Comparison of ENCODE assay signal across 8 cellular contexts in the genomic region with DNA sequence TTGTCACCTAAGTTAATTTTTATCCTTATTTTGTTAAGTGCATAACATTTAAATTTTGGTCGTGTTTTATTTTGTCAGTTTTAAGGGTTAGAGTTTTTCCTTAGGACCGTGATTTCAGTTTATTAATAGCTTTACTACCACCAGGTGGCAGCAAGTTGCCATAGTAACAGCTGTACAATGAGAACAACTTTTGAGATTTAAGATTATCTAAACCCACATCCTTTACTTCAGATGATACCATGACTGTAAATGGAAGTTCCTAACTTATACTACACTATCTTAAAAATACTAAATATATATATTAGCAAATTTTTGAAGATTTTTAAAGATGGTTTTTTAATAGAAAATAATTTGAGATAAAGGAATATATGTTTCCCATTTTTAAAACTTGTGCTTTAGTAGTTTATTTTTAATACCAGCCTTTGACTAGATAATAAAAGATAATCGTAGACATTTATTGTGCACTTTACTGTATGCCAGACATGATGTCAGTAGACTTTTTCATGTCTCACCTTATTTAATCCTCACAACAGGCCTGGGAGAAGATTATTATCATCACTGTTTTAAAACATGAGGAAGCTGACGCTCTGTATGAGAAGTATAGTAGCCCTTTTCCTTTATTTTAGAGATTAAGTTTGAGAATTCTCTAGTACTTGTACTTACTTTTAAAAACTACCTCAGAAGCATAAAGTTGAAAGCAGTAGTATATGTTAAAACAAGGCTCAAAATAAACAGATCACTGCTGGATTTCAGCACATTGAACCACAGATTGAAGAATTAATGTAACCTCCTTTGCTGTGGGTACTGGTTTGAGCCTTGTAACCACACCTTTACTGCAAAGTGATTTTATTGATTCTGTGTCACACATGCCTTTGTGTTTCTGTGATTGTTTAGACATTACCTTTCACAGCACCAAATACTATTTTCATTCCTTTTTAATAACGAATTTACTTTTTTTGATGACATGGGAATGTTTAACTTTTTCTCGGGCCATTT. TPM values are rescaled to one million over a fixed set of nuclear protein-coding genes. Genes with fewer than 3 reads are reported as not detected.
A peak's percentile ranks its signal among the peaks of the same experiment; 100 is the strongest.
DNase-seq lines count a peak whose midpoint lies in the region; ATAC-seq, FAIRE-seq and TF ChIP-seq lines count a peak whose summit lies in the region.

No MANE protein-coding gene starts in this region.

- no peak for TF ChIP-seq POLR2A in GM12878 (IDR thresholded peaks at IDR 0.05; ENCODE audit: low read depth, low read length)

- intact Hi-C loops in GM12878 (cut with micrococcal nuclease; ENCODE audit: unreplicated experiment): loop anchor here (5.0 kb wide), 2 partner anchors 136 to 586 kb away; no protein-coding TSS in a partner anchor

- peak; percentile 93 for FAIRE-seq in GM12878 (lab: Jason Lieb, UNC)

- no peak overlapping the region for H3K27ac ChIP-seq in GM12878 (ENCODE audit: control insufficient read depth, insufficient read depth)

- H2AFZ ChIP-seq in GM12878 (ENCODE audit: control insufficient read depth, low read depth, low read length): no peak overlapping the region

- H3K4me1 ChIP-seq in BE2C (no peaks in the 10 kb centered on the region), GM12878 (ENCODE audit: control insufficient read depth, insufficient read depth, low read length) (no peaks in the 10 kb centered on the region; the same call in 1 of the 2 replicates)

- H3K79me2 ChIP-seq in GM12878 (ENCODE audit: control insufficient read depth, insufficient read depth, low read length): no peaks in the 10 kb centered on the region; the same call in 1 of the 2 replicates

- no peak for TF ChIP-seq EP300 in GM12878 (IDR thresholded peaks at IDR 0.05; ENCODE audit: borderline replicate concordance in 1 of 2, control insufficient read depth in 1 of 2, low read depth in 2 of 2, low read length in 2 of 2)

- no peak overlapping the region for H3K9ac ChIP-seq in GM12878 (ENCODE audit: control insufficient read depth, insufficient read depth, low read length)

- TF ChIP-seq RAD21 in GM12878 (IDR thresholded peaks at IDR 0.05; ENCODE audit: insufficient read depth, low read depth, low read length): peak; percentile 36; the same call in 1 of the 2 replicates

- POLR2A ChIA-PET in GM12878 (lab: Charles Lee): interaction anchor here (0.6 kb wide), 2 partner anchors 229 to 494 kb away, joined by 3 read pairs; no protein-coding TSS in a partner anchor

- peak; percentile 53 for DNase-seq in BE2C
- DNase-seq in SK-N-DZ (ENCODE audit: low spot score): peak; percentile 33
- DNase-seq in GM12878 (ENCODE audit: low read depth, low spot score): no peak
- DNase-seq in iris pigment epithelial cell (ENCODE audit: low read depth): peak; percentile 63
- peak in 2 of 3 experiments; percentile 2 to 30 for DNase-seq in stimulated activated CD4-positive, alpha-beta T cell treated with anti-CD3 and anti-CD28 coated beads, TNF-alpha, amount 100 ng/mL, for 4 hours (ENCODE audit: low read depth in 3 of 3)

- TF ChIP-seq CTCF in BE2C (IDR thresholded peaks at IDR 0.05; ENCODE audit: low read depth, low read length) (peak; percentile 65), GM12878 (IDR thresholded peaks at IDR 0.05 in 2 of 3, conservative IDR thresholded peaks at IDR 0.05 in 1 of 3; ENCODE audit: control insufficient read depth in 2 of 3, extremely low read depth in 1 of 3, insufficient read depth in 1 of 3, low read depth in 3 of 3, low read length in 3 of 3) (peak; percentile 27 to 57 (median 40); a peak in 5 of 6 replicates)

- in situ Hi-C loops in GM12878 (cut with MboI): no loop called here

- H4K20me1 ChIP-seq in GM12878 (ENCODE audit: control insufficient read depth, insufficient read depth): no peaks in the 10 kb centered on the region

- H3K36me3 ChIP-seq in BE2C (peaks cover 63% of the 10 kb centered on the region), GM12878 (ENCODE audit: control insufficient read depth in 2 of 2, insufficient read depth in 2 of 2, low read length in 1 of 2) (peaks cover 0 to 19% of the 10 kb centered on the region in 2 experiments; a peak in 3 of 4 replicates)

- H3K4me3 ChIP-seq in BE2C (ENCODE audit: low read depth, low read length) (no peak overlapping the region), GM12878 (no peak overlapping the region)

- no peak overlapping the region for H3K4me2 ChIP-seq in GM12878 (ENCODE audit: control insufficient read depth, insufficient read depth)

- WGBS in GM12878 (ENCODE audit: insufficient coverage, insufficient replicate concordance, low lambda C conversion rate, missing lambda C conversion rate): 67% methylated on average over 6 of the region's 6 CpGs

- CTCF ChIA-PET in GM12878 (lab: Yijun Ruan, JAX): interaction anchor here (0.7 to 2.7 kb wide), 14 partner anchors 8 to 585 kb away, joined by 3 to 8 read pairs (median 5); no protein-coding TSS in a partner anchor

- no TSS peak for BruUV-seq in GM12878 (replicated peaks; lab: Mats Ljungman, UMichigan)

- no peaks in the 10 kb centered on the region for H3K9me3 ChIP-seq in BE2C
- H3K9me3 ChIP-seq in GM12878 (replicated peaks; ENCODE audit: control insufficient read depth, insufficient read depth, low read length): no peaks in the 10 kb centered on the region

- SMC1A ChIA-PET in GM12878 (lab: Charles Lee; ENCODE audit: uncharacterized antibody, unreplicated experiment): interaction anchor here (0.9 to 2.2 kb wide), 8 partner anchors 7 to 451 kb away, joined by 3 to 6 read pairs (median 4); no protein-coding TSS in a partner anchor

- ATAC-seq in GM18858 (IDR thresholded peaks at IDR 0.05; ENCODE audit: unreplicated experiment) (peak; percentile 63), HG03354 (IDR thresholded peaks at IDR 0.05; ENCODE audit: poor library complexity, severe bottlenecking, unreplicated experiment) (peak; percentile 87), GM12878 (peak; percentile 70), GM21526 (IDR thresholded peaks at IDR 0.05; ENCODE audit: low FRiP score, unreplicated experiment) (no peak)

- H3K27me3 ChIP-seq in BE2C (no peaks in the 10 kb centered on the region), GM12878 (replicated peaks in 1 of 2; ENCODE audit: control insufficient read depth in 2 of 2, insufficient read depth in 2 of 2, low read length in 1 of 2) (no peaks in the 10 kb centered on the region)

- RAD21 ChIA-PET in GM12878 (lab: Charles Lee; ENCODE audit: unreplicated experiment): interaction anchor here (0.6 to 1.8 kb wide), 5 partner anchors 11 to 411 kb away, joined by 3 to 14 read pairs (median 4); no protein-coding TSS in a partner anchor

TF ChIP-seq in GM12878, 131 proteins besides CTCF, POLR2A, EP300 and RAD21 (continues in another document):
- TF ChIP-seq, protein P1, sequence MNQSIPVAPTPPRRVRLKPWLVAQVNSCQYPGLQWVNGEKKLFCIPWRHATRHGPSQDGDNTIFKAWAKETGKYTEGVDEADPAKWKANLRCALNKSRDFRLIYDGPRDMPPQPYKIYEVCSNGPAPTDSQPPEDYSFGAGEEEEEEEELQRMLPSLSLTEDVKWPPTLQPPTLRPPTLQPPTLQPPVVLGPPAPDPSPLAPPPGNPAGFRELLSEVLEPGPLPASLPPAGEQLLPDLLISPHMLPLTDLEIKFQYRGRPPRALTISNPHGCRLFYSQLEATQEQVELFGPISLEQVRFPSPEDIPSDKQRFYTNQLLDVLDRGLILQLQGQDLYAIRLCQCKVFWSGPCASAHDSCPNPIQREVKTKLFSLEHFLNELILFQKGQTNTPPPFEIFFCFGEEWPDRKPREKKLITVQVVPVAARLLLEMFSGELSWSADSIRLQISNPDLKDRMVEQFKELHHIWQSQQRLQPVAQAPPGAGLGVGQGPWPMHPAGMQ (IDR thresholded peaks at IDR 0.05; ENCODE audit: borderline replicate concordance): no peak
- TF ChIP-seq ZNF207 (IDR thresholded peaks at IDR 0.05; ENCODE audit: borderline replicate concordance) (no peak), SMC3 (IDR thresholded peaks at IDR 0.05; ENCODE audit: borderline replicate concordance, low read length) (peak; percentile 40; the same call in 1 of the 2 replicates)
- TF ChIP-seq, protein P2, sequence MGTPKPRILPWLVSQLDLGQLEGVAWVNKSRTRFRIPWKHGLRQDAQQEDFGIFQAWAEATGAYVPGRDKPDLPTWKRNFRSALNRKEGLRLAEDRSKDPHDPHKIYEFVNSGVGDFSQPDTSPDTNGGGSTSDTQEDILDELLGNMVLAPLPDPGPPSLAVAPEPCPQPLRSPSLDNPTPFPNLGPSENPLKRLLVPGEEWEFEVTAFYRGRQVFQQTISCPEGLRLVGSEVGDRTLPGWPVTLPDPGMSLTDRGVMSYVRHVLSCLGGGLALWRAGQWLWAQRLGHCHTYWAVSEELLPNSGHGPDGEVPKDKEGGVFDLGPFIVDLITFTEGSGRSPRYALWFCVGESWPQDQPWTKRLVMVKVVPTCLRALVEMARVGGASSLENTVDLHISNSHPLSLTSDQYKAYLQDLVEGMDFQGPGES (IDR thresholded peaks at IDR 0.05): no peak

RNA-seq across cellular contexts. Expression of a gene that starts 27.5 kb away (rescaled TPM):
- 58.0 TPM for polyA plus RNA-seq in BE2C (2012; ENCODE audit: insufficient read depth, insufficient read length, low read depth)
- 23.9 and 26.9 TPM in 2 replicates for polyA plus RNA-seq in SK-N-DZ (2014; cell fraction: cytosol; rRNA removed)
- polyA plus RNA-seq in SK-N-DZ (2014; cell fraction: nucleus; rRNA removed): 112 and 136 TPM in 2 replicates
- total RNA-seq in GM12878 (2013; cell fraction: nucleolus; rRNA removed): 601 and 605 TPM in 2 replicates
- total RNA-seq in GM12878 (2014; rRNA removed): 100 and 132 TPM in 2 replicates
- total RNA-seq in GM12878 (2014; rRNA removed; fragmentation: Illumina TruSeq; extraction: Trizol): 75.6 and 83.4 TPM in 2 replicates
- total RNA-seq in GM12878 (2021): 54.9 and 59.0 TPM in 2 replicates
- polyA plus RNA-seq in GM12878 (2011; ENCODE audit: low read depth): 21.7 TPM
- polyA plus RNA-seq in GM12878 (2011; rRNA removed): 64.4 and 91.3 TPM in 2 replicates
- polyA plus RNA-seq in GM12878 (2011; cell fraction: cytosol; rRNA removed): 22.4 and 24.3 TPM in 2 replicates
- polyA plus RNA-seq in GM12878 (2011; cell fraction: nucleus; rRNA removed): 128 and 135 TPM in 2 replicates
- 40.9 and 41.8 TPM in 2 replicates for polyA plus RNA-seq in GM12878 (2012)
- 81.2 and 111 TPM in 2 replicates for polyA plus RNA-seq in GM12878 (2014; fragmentation: Illumina TruSeq; extraction: Trizol)
- 10 to 100 TPM; 30.7 to 31.6 TPM for polyA plus RNA-seq in GM12878 (2014; fragmentation: Nextera tagmentation; extraction: Ambion mirVana)
- 63.9 and 69.3 TPM in 2 replicates for polyA plus RNA-seq in GM12878 (2014; rRNA removed)
- 10 to 100 TPM; 49.7 to 56.1 TPM for polyA plus RNA-seq in GM12878 (2016; fragmentation: Nextera tagmentation; extraction: Ambion mirVana)
- 65.1 and 82.5 TPM in 2 replicates for polyA minus RNA-seq in GM12878 (2011; rRNA and poly(A)+ RNA removed)
- polyA minus RNA-seq in GM12878 (2011; cell fraction: cytosol; rRNA and poly(A)+ RNA removed): 24.7 and 39.1 TPM in 2 replicates
- 210 and 315 TPM in 2 replicates for polyA minus RNA-seq in GM12878 (2011; cell fraction: nucleus; rRNA and poly(A)+ RNA removed)
